In genomic region chr5:81212211-81212687, GRCh38 we compare ENCODE assay signal across 12 cellular contexts.
A peak's percentile ranks its signal among the peaks of the same experiment; 100 is the strongest.
DNase-seq lines count a peak whose midpoint lies in the region; ATAC-seq and TF ChIP-seq lines count a peak whose summit lies in the region.
"Had no signal": no experiment of that assay in that cellular context is flagged by ENCODE, and none has a peak within 500 bp of the region (broad histone marks: within the 10 kb centered on the region; RNA-seq: fewer than 3 reads in every experiment).

No MANE protein-coding gene starts in this region.

- no peaks in the 10 kb centered on the region for H3K9me3 Mint-ChIP-seq in activated T-cell treated with anti-CD3 and anti-CD28 coated beads, Interleukin-2, amount 50 U/mL, for 24 hours
- H3K9me3 Mint-ChIP-seq in stimulated activated memory B cell treated with anti-CD40 and anti-IgM and Interleukin-4, amounts not matched to agents 10 μg/mL and 1 μg/mL and 100 μg/mL, for 72 hours = no peaks in the 10 kb centered on the region
- H3K9me3 Mint-ChIP-seq: activated CD4-positive, alpha-beta T cell treated with anti-CD3 and anti-CD28 coated beads, Interleukin-2, amount 10 ng/mL, durations not matched to agents 24 days and 14 days; stimulated activated naive CD8-positive, alpha-beta T cell treated with anti-CD3 and anti-CD28 coated beads, Interleukin-15, Interleukin-2, amounts not matched to agents 100 ng/mL and 50 ng/mL, for 24 hours had no signal

- H3K27ac Mint-ChIP-seq in activated T-cell treated with anti-CD3 and anti-CD28 coated beads, Interleukin-2, amount 50 U/mL, for 24 hours = peak overlapping the region; percentile 57
- H3K27ac Mint-ChIP-seq in stimulated activated memory B cell treated with anti-CD40 and anti-IgM and Interleukin-4, amounts not matched to agents 10 μg/mL and 1 μg/mL and 100 μg/mL, for 72 hours = peak overlapping the region; percentile 81
- H3K27ac Mint-ChIP-seq: activated CD4-positive, alpha-beta T cell treated with anti-CD3 and anti-CD28 coated beads, Interleukin-2, amount 10 ng/mL, durations not matched to agents 24 days and 14 days had no signal

- peak; percentile 69 for ATAC-seq in HG02642 (IDR thresholded peaks at IDR 0.05; ENCODE audit: poor library complexity, unreplicated experiment)
- ATAC-seq in stimulated activated memory B cell treated with anti-CD40 and anti-IgM and Interleukin-4, amounts not matched to agents 10 μg/mL and 1 μg/mL and 100 μg/mL, for 72 hours = peak; percentile 92
- no peak for ATAC-seq in GM18519 (IDR thresholded peaks at IDR 0.05; ENCODE audit: low FRiP score, unreplicated experiment)
- ATAC-seq in SK-N-SH treated with all-trans-retinoic acid at 6 μM for 48 hours = no peak

- peaks cover 79% of the 10 kb centered on the region for H3K36me3 Mint-ChIP-seq in activated T-cell treated with anti-CD3 and anti-CD28 coated beads, Interleukin-2, amount 50 U/mL, for 24 hours (ENCODE audit: low read depth)
- H3K36me3 Mint-ChIP-seq in stimulated activated memory B cell treated with anti-CD40 and anti-IgM and Interleukin-4, amounts not matched to agents 10 μg/mL and 1 μg/mL and 100 μg/mL, for 72 hours = no peaks in the 10 kb centered on the region

- H3K4me3 Mint-ChIP-seq in activated T-cell treated with anti-CD3 and anti-CD28 coated beads, Interleukin-2, amount 50 U/mL, for 24 hours = no peak overlapping the region
- H3K4me3 Mint-ChIP-seq in stimulated activated memory B cell treated with anti-CD40 and anti-IgM and Interleukin-4, amounts not matched to agents 10 μg/mL and 1 μg/mL and 100 μg/mL, for 72 hours = peak overlapping the region; percentile 45
- H3K4me3 Mint-ChIP-seq: activated CD4-positive, alpha-beta T cell treated with anti-CD3 and anti-CD28 coated beads, Interleukin-2, amount 10 ng/mL, durations not matched to agents 24 days and 14 days; stimulated activated naive CD8-positive, alpha-beta T cell treated with anti-CD3 and anti-CD28 coated beads, Interleukin-15, Interleukin-2, amounts not matched to agents 100 ng/mL and 50 ng/mL, for 24 hours had no signal

- DNase-seq in activated T-cell treated with anti-CD3 and anti-CD28 coated beads, Interleukin-2, amount 50 U/mL, for 24 hours = no peak
- DNase-seq in activated T-cell treated with anti-CD3 and anti-CD28 coated beads, Interleukin-2, amount 50 U/mL, for 48 hours = no peak
- peak; percentile 95 for DNase-seq in NCI-H748 (lab: John Stamatoyannopoulos, UW; ENCODE audit: unreplicated experiment)
- no peak for DNase-seq in NOMO-1 (lab: John Stamatoyannopoulos, UW; ENCODE audit: unreplicated experiment in 2 of 2)
- DNase-seq: activated CD4-positive, alpha-beta T cell treated with anti-CD3 and anti-CD28 coated beads, Interleukin-2, amount 10 ng/mL, durations not matched to agents 24 days and 14 days; cerebellar nuclear complex; NCI-H1694 treated with DMSO at 0.1 percent for 48 hours had no signal

- no peaks in the 10 kb centered on the region for H3K27me3 Mint-ChIP-seq in activated T-cell treated with anti-CD3 and anti-CD28 coated beads, Interleukin-2, amount 50 U/mL, for 24 hours
- peaks cover 22% of the 10 kb centered on the region for H3K27me3 Mint-ChIP-seq in stimulated activated memory B cell treated with anti-CD40 and anti-IgM and Interleukin-4, amounts not matched to agents 10 μg/mL and 1 μg/mL and 100 μg/mL, for 72 hours
- H3K27me3 Mint-ChIP-seq: activated CD4-positive, alpha-beta T cell treated with anti-CD3 and anti-CD28 coated beads, Interleukin-2, amount 10 ng/mL, durations not matched to agents 24 days and 14 days; stimulated activated naive CD8-positive, alpha-beta T cell treated with anti-CD3 and anti-CD28 coated beads, Interleukin-15, Interleukin-2, amounts not matched to agents 100 ng/mL and 50 ng/mL, for 24 hours had no signal

- peaks cover 28% of the 10 kb centered on the region for H3K4me1 Mint-ChIP-seq in activated T-cell treated with anti-CD3 and anti-CD28 coated beads, Interleukin-2, amount 50 U/mL, for 24 hours (ENCODE audit: low read depth)
- peaks cover 33% of the 10 kb centered on the region for H3K4me1 Mint-ChIP-seq in stimulated activated memory B cell treated with anti-CD40 and anti-IgM and Interleukin-4, amounts not matched to agents 10 μg/mL and 1 μg/mL and 100 μg/mL, for 72 hours

TF ChIP-seq in SK-N-SH treated with all-trans-retinoic acid at 6 μM for 48 hours, 23 proteins besides CTCF, POLR2A, EP300 and RAD21:
- no peak for TF ChIP-seq ZNF565 (CRISPR knock-in tag; conservative IDR thresholded peaks at IDR 0.05; ENCODE audit: low read depth)
- TF ChIP-seq, protein P1, sequence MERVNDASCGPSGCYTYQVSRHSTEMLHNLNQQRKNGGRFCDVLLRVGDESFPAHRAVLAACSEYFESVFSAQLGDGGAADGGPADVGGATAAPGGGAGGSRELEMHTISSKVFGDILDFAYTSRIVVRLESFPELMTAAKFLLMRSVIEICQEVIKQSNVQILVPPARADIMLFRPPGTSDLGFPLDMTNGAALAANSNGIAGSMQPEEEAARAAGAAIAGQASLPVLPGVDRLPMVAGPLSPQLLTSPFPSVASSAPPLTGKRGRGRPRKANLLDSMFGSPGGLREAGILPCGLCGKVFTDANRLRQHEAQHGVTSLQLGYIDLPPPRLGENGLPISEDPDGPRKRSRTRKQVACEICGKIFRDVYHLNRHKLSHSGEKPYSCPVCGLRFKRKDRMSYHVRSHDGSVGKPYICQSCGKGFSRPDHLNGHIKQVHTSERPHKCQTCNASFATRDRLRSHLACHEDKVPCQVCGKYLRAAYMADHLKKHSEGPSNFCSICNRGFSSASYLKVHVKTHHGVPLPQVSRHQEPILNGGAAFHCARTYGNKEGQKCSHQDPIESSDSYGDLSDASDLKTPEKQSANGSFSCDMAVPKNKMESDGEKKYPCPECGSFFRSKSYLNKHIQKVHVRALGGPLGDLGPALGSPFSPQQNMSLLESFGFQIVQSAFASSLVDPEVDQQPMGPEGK (CRISPR knock-in tag; IDR thresholded peaks at IDR 0.05; ENCODE audit: borderline replicate concordance) = no peak
- TF ChIP-seq ZNF70 (CRISPR knock-in tag; IDR thresholded peaks at IDR 0.05) = no peak
- TF ChIP-seq CSDC2 (CRISPR knock-in tag; IDR thresholded peaks at IDR 0.05) = no peak
- no peak for TF ChIP-seq CREB5 (CRISPR knock-in tag; IDR thresholded peaks at IDR 0.05; ENCODE audit: low read depth)

Comparison
In these comparisons a context has a peak if more than half of its experiments do, and no peak if none do; other contexts are left out.
1. ATAC-seq: peak in HG02642 (single experiment) and stimulated activated memory B cell treated with anti-CD40 and anti-IgM and Interleukin-4, amounts not matched to agents 10 μg/mL and 1 μg/mL and 100 μg/mL, for 72 hours (single experiment); none in GM18519 (single experiment) and SK-N-SH treated with all-trans-retinoic acid at 6 μM for 48 hours (single experiment).